ENCODE assay signal across 2 cellular contexts in genomic region chrX:153626863-153627674, GRCh38.
TF ChIP-seq lines count a peak whose summit lies in the region.

No MANE protein-coding gene starts in this region.

TF ChIP-seq in WTC11, 78 proteins besides CTCF, POLR2A, EP300 and RAD21:
- no peak for TF ChIP-seq NR1H2 (CRISPR knock-in tag; IDR thresholded peaks at IDR 0.05)
- TF ChIP-seq GABPB1 (CRISPR knock-in tag; IDR thresholded peaks at IDR 0.05): peak; percentile 34; the same call in 1 of the 2 replicates
- no peak for TF ChIP-seq ZNF281 (CRISPR knock-in tag; IDR thresholded peaks at IDR 0.05)
- no peak for TF ChIP-seq ATF1 (CRISPR knock-in tag; IDR thresholded peaks at IDR 0.05)
- TF ChIP-seq ZNF396 (CRISPR knock-in tag; IDR thresholded peaks at IDR 0.05; ENCODE audit: borderline replicate concordance): no peak
- no peak for TF ChIP-seq ZNF512 (CRISPR knock-in tag; IDR thresholded peaks at IDR 0.05; ENCODE audit: borderline replicate concordance)
- TF ChIP-seq STAT6 (CRISPR knock-in tag; conservative IDR thresholded peaks at IDR 0.05; ENCODE audit: low read depth): no peak
- no peak for TF ChIP-seq HMGXB4 (CRISPR knock-in tag; IDR thresholded peaks at IDR 0.05)
TF ChIP-seq in WTC11: peak in this region for 1.

TF ChIP-seq in HepG2, 621 proteins besides CTCF, POLR2A, EP300 and RAD21 (continues in another document):
- TF ChIP-seq TCF12 (IDR thresholded peaks at IDR 0.05) (no peak), TCF12 (CRISPR knock-in tag; IDR thresholded peaks at IDR 0.05) (peak; percentile 80; the same call in 1 of the 2 replicates), ZNF709 (CRISPR knock-in tag; IDR thresholded peaks at IDR 0.05) (no peak), NFYC (CRISPR knock-in tag; IDR thresholded peaks at IDR 0.05) (peak; percentile 34; the same call in 1 of the 2 replicates), NR2F1 (CRISPR knock-in tag; IDR thresholded peaks at IDR 0.05) (peak in 1 of 2 experiments; percentile 40; a peak in 2 of 4 replicates), TBX2 (CRISPR knock-in tag; IDR thresholded peaks at IDR 0.05; ENCODE audit: borderline replicate concordance) (no peak), TCF7L2 (IDR thresholded peaks at IDR 0.05; ENCODE audit: low read depth, low read length) (no peak), TAF1 (CRISPR knock-in tag; IDR thresholded peaks at IDR 0.05) (no peak; the same call in 1 of the 2 replicates), NFYB (CRISPR knock-in tag; IDR thresholded peaks at IDR 0.05) (no peak), SIX1 (CRISPR knock-in tag; IDR thresholded peaks at IDR 0.05; ENCODE audit: borderline replicate concordance) (no peak), HNRNPK (IDR thresholded peaks at IDR 0.05; ENCODE audit: low read depth, low read length, poor library complexity, severe bottlenecking) (no peak), MTF2 (CRISPR knock-in tag; IDR thresholded peaks at IDR 0.05; ENCODE audit: borderline replicate concordance) (no peak), GATAD1 (CRISPR knock-in tag; IDR thresholded peaks at IDR 0.05) (peak; percentile 32; the same call in 1 of the 2 replicates), FOXO1 (CRISPR knock-in tag; IDR thresholded peaks at IDR 0.05) (0 out of 2 replicates have a peak, but pooled peaks have one; percentile 33), ZFP36 (IDR thresholded peaks at IDR 0.05; ENCODE audit: borderline replicate concordance, low read depth, low read length, partially characterized antibody) (no peak), DNMT3B (CRISPR knock-in tag; conservative IDR thresholded peaks at IDR 0.05) (no peak), JDP2 (CRISPR knock-in tag; IDR thresholded peaks at IDR 0.05; ENCODE audit: borderline replicate concordance) (no peak), FOXJ3 (CRISPR knock-in tag; IDR thresholded peaks at IDR 0.05; ENCODE audit: borderline replicate concordance) (no peak), ZNF776 (CRISPR knock-in tag; IDR thresholded peaks at IDR 0.05) (no peak), ZNF563 (CRISPR knock-in tag; IDR thresholded peaks at IDR 0.05) (no peak), ZNF430 (CRISPR knock-in tag; IDR thresholded peaks at IDR 0.05) (peak; percentile 17; the same call in 1 of the 2 replicates), CREB1 (IDR thresholded peaks at IDR 0.05) (no peak), CREB1 (CRISPR knock-in tag; IDR thresholded peaks at IDR 0.05) (no peak), GTF2F1 (IDR thresholded peaks at IDR 0.05; ENCODE audit: low read length) (no peak), ZC3H13 (CRISPR knock-in tag; IDR thresholded peaks at IDR 0.05) (no peak; the same call in 1 of the 2 replicates), KAT8 (CRISPR knock-in tag; IDR thresholded peaks at IDR 0.05) (peak; percentile 25; the same call in 1 of the 2 replicates), SNRNP70 (IDR thresholded peaks at IDR 0.05; ENCODE audit: low read depth, low read length) (no peak), ZNF33A (CRISPR knock-in tag; IDR thresholded peaks at IDR 0.05; ENCODE audit: borderline replicate concordance) (no peak), THAP11 (CRISPR knock-in tag; IDR thresholded peaks at IDR 0.05) (no peak), PCBP1 (IDR thresholded peaks at IDR 0.05; ENCODE audit: borderline replicate concordance, low read depth, low read length) (no peak), ZNF263 (CRISPR knock-in tag; IDR thresholded peaks at IDR 0.05) (peak; percentile 49; the same call in 1 of the 2 replicates), ZNF556 (CRISPR knock-in tag; IDR thresholded peaks at IDR 0.05; ENCODE audit: borderline replicate concordance) (no peak), MTA1 (CRISPR knock-in tag; IDR thresholded peaks at IDR 0.05; ENCODE audit: borderline replicate concordance) (no peak; the same call in 1 of the 2 replicates), HNF4A (CRISPR knock-in tag; IDR thresholded peaks at IDR 0.05) (peak; percentile 90), ZNF777 (CRISPR knock-in tag; IDR thresholded peaks at IDR 0.05) (no peak; the same call in 1 of the 2 replicates), ESRRA (CRISPR knock-in tag; IDR thresholded peaks at IDR 0.05; ENCODE audit: low read depth) (peak; percentile 89), ZNF331 (CRISPR knock-in tag; IDR thresholded peaks at IDR 0.05) (no peak), SAP130 (CRISPR knock-in tag; IDR thresholded peaks at IDR 0.05; ENCODE audit: low read depth) (peak; percentile 58; the same call in 1 of the 2 replicates), CERS6 (CRISPR knock-in tag; IDR thresholded peaks at IDR 0.05) (no peak), U2AF1 (optimal IDR thresholded peaks at IDR 0.05; ENCODE audit: low read depth, low read length) (peak; percentile 80), RELA (CRISPR knock-in tag; IDR thresholded peaks at IDR 0.05) (no peak), ZNF570 (CRISPR knock-in tag; IDR thresholded peaks at IDR 0.05; ENCODE audit: borderline replicate concordance) (no peak), ZNF30 (CRISPR knock-in tag; IDR thresholded peaks at IDR 0.05) (no peak), SP2 (CRISPR knock-in tag; IDR thresholded peaks at IDR 0.05) (no peak), NFIB (CRISPR knock-in tag; IDR thresholded peaks at IDR 0.05; ENCODE audit: borderline replicate concordance) (no peak), ZNF317 (CRISPR knock-in tag; IDR thresholded peaks at IDR 0.05) (no peak), AGO2 (optimal IDR thresholded peaks at IDR 0.05; ENCODE audit: low read depth, low read length) (no peak), ZNF558 (CRISPR knock-in tag; IDR thresholded peaks at IDR 0.05; ENCODE audit: borderline replicate concordance) (no peak), ATF2 (CRISPR knock-in tag; IDR thresholded peaks at IDR 0.05) (peak; percentile 42; the same call in 1 of the 2 replicates), ZNF333 (CRISPR knock-in tag; IDR thresholded peaks at IDR 0.05; ENCODE audit: borderline replicate concordance) (no peak), DMAP1 (CRISPR knock-in tag; IDR thresholded peaks at IDR 0.05) (peak; percentile 27), ZNF256 (CRISPR knock-in tag; conservative IDR thresholded peaks at IDR 0.05) (no peak), HNRNPUL1 (IDR thresholded peaks at IDR 0.05; ENCODE audit: low read depth, low read length) (no peak), ZNF543 (CRISPR knock-in tag; IDR thresholded peaks at IDR 0.05) (peak; percentile 82; the same call in 1 of the 2 replicates), ERF (CRISPR knock-in tag; IDR thresholded peaks at IDR 0.05) (no peak), KLF12 (CRISPR knock-in tag; IDR thresholded peaks at IDR 0.05; ENCODE audit: borderline replicate concordance) (no peak), SP140L (CRISPR knock-in tag; IDR thresholded peaks at IDR 0.05; ENCODE audit: borderline replicate concordance) (no peak), MBNL3 (CRISPR knock-in tag; conservative IDR thresholded peaks at IDR 0.05) (no peak), TOE1 (CRISPR knock-in tag; IDR thresholded peaks at IDR 0.05) (no peak)
- TF ChIP-seq, protein P1, sequence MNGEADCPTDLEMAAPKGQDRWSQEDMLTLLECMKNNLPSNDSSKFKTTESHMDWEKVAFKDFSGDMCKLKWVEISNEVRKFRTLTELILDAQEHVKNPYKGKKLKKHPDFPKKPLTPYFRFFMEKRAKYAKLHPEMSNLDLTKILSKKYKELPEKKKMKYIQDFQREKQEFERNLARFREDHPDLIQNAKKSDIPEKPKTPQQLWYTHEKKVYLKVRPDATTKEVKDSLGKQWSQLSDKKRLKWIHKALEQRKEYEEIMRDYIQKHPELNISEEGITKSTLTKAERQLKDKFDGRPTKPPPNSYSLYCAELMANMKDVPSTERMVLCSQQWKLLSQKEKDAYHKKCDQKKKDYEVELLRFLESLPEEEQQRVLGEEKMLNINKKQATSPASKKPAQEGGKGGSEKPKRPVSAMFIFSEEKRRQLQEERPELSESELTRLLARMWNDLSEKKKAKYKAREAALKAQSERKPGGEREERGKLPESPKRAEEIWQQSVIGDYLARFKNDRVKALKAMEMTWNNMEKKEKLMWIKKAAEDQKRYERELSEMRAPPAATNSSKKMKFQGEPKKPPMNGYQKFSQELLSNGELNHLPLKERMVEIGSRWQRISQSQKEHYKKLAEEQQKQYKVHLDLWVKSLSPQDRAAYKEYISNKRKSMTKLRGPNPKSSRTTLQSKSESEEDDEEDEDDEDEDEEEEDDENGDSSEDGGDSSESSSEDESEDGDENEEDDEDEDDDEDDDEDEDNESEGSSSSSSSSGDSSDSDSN (CRISPR knock-in tag; IDR thresholded peaks at IDR 0.05): peak; percentile 7; the same call in 1 of the 2 replicates
- TF ChIP-seq, protein P2, sequence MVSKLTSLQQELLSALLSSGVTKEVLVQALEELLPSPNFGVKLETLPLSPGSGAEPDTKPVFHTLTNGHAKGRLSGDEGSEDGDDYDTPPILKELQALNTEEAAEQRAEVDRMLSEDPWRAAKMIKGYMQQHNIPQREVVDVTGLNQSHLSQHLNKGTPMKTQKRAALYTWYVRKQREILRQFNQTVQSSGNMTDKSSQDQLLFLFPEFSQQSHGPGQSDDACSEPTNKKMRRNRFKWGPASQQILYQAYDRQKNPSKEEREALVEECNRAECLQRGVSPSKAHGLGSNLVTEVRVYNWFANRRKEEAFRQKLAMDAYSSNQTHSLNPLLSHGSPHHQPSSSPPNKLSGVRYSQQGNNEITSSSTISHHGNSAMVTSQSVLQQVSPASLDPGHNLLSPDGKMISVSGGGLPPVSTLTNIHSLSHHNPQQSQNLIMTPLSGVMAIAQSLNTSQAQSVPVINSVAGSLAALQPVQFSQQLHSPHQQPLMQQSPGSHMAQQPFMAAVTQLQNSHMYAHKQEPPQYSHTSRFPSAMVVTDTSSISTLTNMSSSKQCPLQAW (CRISPR knock-in tag; IDR thresholded peaks at IDR 0.05): no peak; the same call in 1 of the 2 replicates
- TF ChIP-seq, protein P3, sequence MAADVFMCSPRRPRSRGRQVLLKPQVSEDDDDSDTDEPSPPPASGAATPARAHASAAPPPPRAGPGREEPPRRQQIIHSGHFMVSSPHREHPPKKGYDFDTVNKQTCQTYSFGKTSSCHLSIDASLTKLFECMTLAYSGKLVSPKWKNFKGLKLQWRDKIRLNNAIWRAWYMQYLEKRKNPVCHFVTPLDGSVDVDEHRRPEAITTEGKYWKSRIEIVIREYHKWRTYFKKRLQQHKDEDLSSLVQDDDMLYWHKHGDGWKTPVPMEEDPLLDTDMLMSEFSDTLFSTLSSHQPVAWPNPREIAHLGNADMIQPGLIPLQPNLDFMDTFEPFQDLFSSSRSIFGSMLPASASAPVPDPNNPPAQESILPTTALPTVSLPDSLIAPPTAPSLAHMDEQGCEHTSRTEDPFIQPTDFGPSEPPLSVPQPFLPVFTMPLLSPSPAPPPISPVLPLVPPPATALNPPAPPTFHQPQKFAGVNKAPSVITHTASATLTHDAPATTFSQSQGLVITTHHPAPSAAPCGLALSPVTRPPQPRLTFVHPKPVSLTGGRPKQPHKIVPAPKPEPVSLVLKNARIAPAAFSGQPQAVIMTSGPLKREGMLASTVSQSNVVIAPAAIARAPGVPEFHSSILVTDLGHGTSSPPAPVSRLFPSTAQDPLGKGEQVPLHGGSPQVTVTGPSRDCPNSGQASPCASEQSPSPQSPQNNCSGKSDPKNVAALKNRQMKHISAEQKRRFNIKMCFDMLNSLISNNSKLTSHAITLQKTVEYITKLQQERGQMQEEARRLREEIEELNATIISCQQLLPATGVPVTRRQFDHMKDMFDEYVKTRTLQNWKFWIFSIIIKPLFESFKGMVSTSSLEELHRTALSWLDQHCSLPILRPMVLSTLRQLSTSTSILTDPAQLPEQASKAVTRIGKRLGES (CRISPR knock-in tag; IDR thresholded peaks at IDR 0.05; ENCODE audit: borderline replicate concordance): peak; percentile 20; the same call in 1 of the 2 replicates
- TF ChIP-seq, protein P4, sequence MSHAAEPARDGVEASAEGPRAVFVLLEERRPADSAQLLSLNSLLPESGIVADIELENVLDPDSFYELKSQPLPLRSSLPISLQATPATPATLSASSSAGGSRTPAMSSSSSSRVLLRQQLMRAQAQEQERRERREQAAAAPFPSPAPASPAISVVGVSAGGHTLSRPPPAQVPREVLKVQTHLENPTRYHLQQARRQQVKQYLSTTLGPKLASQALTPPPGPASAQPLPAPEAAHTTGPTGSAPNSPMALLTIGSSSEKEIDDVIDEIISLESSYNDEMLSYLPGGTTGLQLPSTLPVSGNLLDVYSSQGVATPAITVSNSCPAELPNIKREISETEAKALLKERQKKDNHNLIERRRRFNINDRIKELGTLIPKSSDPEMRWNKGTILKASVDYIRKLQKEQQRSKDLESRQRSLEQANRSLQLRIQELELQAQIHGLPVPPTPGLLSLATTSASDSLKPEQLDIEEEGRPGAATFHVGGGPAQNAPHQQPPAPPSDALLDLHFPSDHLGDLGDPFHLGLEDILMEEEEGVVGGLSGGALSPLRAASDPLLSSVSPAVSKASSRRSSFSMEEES (CRISPR knock-in tag; IDR thresholded peaks at IDR 0.05): peak; percentile 27; the same call in 1 of the 2 replicates
- TF ChIP-seq, protein P5, sequence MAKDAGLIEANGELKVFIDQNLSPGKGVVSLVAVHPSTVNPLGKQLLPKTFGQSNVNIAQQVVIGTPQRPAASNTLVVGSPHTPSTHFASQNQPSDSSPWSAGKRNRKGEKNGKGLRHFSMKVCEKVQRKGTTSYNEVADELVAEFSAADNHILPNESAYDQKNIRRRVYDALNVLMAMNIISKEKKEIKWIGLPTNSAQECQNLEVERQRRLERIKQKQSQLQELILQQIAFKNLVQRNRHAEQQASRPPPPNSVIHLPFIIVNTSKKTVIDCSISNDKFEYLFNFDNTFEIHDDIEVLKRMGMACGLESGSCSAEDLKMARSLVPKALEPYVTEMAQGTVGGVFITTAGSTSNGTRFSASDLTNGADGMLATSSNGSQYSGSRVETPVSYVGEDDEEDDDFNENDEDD (CRISPR knock-in tag; IDR thresholded peaks at IDR 0.05; ENCODE audit: borderline replicate concordance): no peak
- TF ChIP-seq, protein P6, sequence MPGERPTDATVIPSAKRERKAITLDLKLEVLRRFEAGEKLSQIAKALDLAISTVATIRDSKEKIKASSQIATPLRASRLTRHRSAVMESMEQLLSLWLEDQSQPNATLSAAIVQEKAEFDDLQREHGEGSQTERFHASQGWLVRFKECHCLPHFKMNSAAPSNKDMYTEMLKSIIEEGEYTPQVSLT (CRISPR knock-in tag; IDR thresholded peaks at IDR 0.05; ENCODE audit: borderline replicate concordance, low read depth): no peak; the same call in 1 of the 2 replicates
